Comparison of ENCODE assay signal across 1 cellular context in genomic region chr4:157994863-157995262, GRCh38.
TF ChIP-seq lines count a peak whose summit lies in the region.

No MANE protein-coding gene starts in this region.

TF ChIP-seq in HepG2, 621 proteins besides CTCF, POLR2A, EP300 and RAD21 (continued from another document and continues in another):
- TF ChIP-seq DBP (CRISPR knock-in tag; IDR thresholded peaks at IDR 0.05; ENCODE audit: not compliant biosample characterization) (no peak), ZSCAN30 (CRISPR knock-in tag; IDR thresholded peaks at IDR 0.05) (no peak), HNRNPK (IDR thresholded peaks at IDR 0.05; ENCODE audit: low read depth, low read length, poor library complexity, severe bottlenecking) (no peak), ZNF558 (CRISPR knock-in tag; IDR thresholded peaks at IDR 0.05; ENCODE audit: borderline replicate concordance) (no peak), ZNF605 (CRISPR knock-in tag; IDR thresholded peaks at IDR 0.05) (no peak), ZNF230 (CRISPR knock-in tag; IDR thresholded peaks at IDR 0.05) (no peak), ZNF17 (CRISPR knock-in tag; IDR thresholded peaks at IDR 0.05) (no peak), GFI1 (CRISPR knock-in tag; IDR thresholded peaks at IDR 0.05; ENCODE audit: borderline replicate concordance) (peak; percentile 88), KLF9 (CRISPR knock-in tag; IDR thresholded peaks at IDR 0.05; ENCODE audit: low read depth) (0 out of 2 replicates have a peak, but pooled peaks have one; percentile 63), CBX5 (CRISPR knock-in tag; IDR thresholded peaks at IDR 0.05; ENCODE audit: borderline replicate concordance) (no peak), PREB (CRISPR knock-in tag; IDR thresholded peaks at IDR 0.05) (no peak), ZNF367 (CRISPR knock-in tag; IDR thresholded peaks at IDR 0.05; ENCODE audit: borderline replicate concordance) (no peak), PRDM10 (CRISPR knock-in tag; IDR thresholded peaks at IDR 0.05; ENCODE audit: low read depth) (no peak), ZNF547 (CRISPR knock-in tag; IDR thresholded peaks at IDR 0.05) (no peak), MBNL3 (CRISPR knock-in tag; conservative IDR thresholded peaks at IDR 0.05) (no peak), MEIS2 (CRISPR knock-in tag; IDR thresholded peaks at IDR 0.05) (peak; percentile 75), IRX3 (CRISPR knock-in tag; IDR thresholded peaks at IDR 0.05; ENCODE audit: borderline replicate concordance, low read depth) (no peak), YY1 (IDR thresholded peaks at IDR 0.05; ENCODE audit: insufficient read depth, insufficient replicate concordance, low read depth, low read length) (peak; percentile 35), ZBTB42 (CRISPR knock-in tag; IDR thresholded peaks at IDR 0.05) (no peak), STAT6 (CRISPR knock-in tag; IDR thresholded peaks at IDR 0.05; ENCODE audit: borderline replicate concordance) (peak; percentile 46; the same call in 1 of the 2 replicates), ZNF879 (CRISPR knock-in tag; IDR thresholded peaks at IDR 0.05) (no peak), DNMT1 (CRISPR knock-in tag; IDR thresholded peaks at IDR 0.05) (no peak), AGO2 (optimal IDR thresholded peaks at IDR 0.05; ENCODE audit: low read depth, low read length) (no peak), TCF12 (IDR thresholded peaks at IDR 0.05) (no peak), TCF12 (CRISPR knock-in tag; IDR thresholded peaks at IDR 0.05) (peak; percentile 97), NFIB (CRISPR knock-in tag; IDR thresholded peaks at IDR 0.05; ENCODE audit: borderline replicate concordance) (no peak)
- TF ChIP-seq, protein P1, sequence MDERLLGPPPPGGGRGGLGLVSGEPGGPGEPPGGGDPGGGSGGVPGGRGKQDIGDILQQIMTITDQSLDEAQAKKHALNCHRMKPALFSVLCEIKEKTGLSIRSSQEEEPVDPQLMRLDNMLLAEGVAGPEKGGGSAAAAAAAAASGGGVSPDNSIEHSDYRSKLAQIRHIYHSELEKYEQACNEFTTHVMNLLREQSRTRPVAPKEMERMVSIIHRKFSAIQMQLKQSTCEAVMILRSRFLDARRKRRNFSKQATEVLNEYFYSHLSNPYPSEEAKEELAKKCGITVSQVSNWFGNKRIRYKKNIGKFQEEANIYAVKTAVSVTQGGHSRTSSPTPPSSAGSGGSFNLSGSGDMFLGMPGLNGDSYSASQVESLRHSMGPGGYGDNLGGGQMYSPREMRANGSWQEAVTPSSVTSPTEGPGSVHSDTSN (CRISPR knock-in tag; IDR thresholded peaks at IDR 0.05) = no peak
- TF ChIP-seq, protein P2, sequence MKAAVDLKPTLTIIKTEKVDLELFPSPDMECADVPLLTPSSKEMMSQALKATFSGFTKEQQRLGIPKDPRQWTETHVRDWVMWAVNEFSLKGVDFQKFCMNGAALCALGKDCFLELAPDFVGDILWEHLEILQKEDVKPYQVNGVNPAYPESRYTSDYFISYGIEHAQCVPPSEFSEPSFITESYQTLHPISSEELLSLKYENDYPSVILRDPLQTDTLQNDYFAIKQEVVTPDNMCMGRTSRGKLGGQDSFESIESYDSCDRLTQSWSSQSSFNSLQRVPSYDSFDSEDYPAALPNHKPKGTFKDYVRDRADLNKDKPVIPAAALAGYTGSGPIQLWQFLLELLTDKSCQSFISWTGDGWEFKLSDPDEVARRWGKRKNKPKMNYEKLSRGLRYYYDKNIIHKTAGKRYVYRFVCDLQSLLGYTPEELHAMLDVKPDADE (CRISPR knock-in tag; IDR thresholded peaks at IDR 0.05) = no peak
- TF ChIP-seq, protein P3, sequence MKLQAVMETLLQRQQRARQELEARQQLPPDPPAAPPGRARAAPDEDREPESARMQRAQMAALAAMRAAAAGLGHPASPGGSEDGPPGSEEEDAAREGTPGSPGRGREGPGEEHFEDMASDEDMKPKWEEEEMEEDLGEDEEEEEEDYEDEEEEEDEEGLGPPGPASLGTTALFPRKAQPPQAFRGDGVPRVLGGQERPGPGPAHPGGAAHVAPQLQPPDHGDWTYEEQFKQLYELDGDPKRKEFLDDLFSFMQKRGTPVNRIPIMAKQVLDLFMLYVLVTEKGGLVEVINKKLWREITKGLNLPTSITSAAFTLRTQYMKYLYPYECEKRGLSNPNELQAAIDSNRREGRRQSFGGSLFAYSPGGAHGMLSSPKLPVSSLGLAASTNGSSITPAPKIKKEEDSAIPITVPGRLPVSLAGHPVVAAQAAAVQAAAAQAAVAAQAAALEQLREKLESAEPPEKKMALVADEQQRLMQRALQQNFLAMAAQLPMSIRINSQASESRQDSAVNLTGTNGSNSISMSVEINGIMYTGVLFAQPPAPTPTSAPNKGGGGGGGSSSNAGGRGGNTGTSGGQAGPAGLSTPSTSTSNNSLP (IDR thresholded peaks at IDR 0.05; ENCODE audit: low read depth, low read length) = peak; percentile 91
- TF ChIP-seq, protein P4, sequence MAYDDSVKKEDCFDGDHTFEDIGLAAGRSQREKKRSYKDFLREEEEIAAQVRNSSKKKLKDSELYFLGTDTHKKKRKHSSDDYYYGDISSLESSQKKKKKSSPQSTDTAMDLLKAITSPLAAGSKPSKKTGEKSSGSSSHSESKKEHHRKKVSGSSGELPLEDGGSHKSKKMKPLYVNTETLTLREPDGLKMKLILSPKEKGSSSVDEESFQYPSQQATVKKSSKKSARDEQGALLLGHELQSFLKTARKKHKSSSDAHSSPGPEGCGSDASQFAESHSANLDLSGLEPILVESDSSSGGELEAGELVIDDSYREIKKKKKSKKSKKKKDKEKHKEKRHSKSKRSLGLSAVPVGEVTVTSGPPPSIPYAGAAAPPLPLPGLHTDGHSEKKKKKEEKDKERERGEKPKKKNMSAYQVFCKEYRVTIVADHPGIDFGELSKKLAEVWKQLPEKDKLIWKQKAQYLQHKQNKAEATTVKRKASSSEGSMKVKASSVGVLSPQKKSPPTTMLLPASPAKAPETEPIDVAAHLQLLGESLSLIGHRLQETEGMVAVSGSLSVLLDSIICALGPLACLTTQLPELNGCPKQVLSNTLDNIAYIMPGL (CRISPR knock-in tag; IDR thresholded peaks at IDR 0.05; ENCODE audit: borderline replicate concordance in 1 of 2, low read depth in 1 of 2) = peak in 1 of 2 experiments; percentile 40; a peak in 1 of 4 replicates
- TF ChIP-seq, protein P5, sequence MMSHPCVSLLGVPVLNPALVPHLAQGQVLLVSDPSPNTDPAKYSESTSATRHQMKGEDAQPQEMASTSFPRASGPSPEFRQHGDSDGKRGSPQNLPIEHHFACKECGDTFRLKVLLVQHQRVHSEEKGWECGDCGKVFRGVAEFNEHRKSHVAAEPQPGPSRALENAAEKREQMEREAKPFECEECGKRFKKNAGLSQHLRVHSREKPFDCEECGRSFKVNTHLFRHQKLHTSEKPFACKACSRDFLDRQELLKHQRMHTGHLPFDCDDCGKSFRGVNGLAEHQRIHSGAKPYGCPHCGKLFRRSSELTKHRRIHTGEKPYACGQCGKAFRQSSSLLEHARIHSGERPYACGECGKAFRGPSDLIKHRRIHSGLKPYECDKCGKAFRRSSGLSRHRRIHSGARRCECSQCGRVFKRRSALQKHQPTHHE (CRISPR knock-in tag; IDR thresholded peaks at IDR 0.05; ENCODE audit: borderline replicate concordance) = no peak
- TF ChIP-seq, protein P6, sequence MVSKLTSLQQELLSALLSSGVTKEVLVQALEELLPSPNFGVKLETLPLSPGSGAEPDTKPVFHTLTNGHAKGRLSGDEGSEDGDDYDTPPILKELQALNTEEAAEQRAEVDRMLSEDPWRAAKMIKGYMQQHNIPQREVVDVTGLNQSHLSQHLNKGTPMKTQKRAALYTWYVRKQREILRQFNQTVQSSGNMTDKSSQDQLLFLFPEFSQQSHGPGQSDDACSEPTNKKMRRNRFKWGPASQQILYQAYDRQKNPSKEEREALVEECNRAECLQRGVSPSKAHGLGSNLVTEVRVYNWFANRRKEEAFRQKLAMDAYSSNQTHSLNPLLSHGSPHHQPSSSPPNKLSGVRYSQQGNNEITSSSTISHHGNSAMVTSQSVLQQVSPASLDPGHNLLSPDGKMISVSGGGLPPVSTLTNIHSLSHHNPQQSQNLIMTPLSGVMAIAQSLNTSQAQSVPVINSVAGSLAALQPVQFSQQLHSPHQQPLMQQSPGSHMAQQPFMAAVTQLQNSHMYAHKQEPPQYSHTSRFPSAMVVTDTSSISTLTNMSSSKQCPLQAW (CRISPR knock-in tag; IDR thresholded peaks at IDR 0.05) = peak; percentile 69; the same call in 1 of the 2 replicates
- TF ChIP-seq, protein P7, sequence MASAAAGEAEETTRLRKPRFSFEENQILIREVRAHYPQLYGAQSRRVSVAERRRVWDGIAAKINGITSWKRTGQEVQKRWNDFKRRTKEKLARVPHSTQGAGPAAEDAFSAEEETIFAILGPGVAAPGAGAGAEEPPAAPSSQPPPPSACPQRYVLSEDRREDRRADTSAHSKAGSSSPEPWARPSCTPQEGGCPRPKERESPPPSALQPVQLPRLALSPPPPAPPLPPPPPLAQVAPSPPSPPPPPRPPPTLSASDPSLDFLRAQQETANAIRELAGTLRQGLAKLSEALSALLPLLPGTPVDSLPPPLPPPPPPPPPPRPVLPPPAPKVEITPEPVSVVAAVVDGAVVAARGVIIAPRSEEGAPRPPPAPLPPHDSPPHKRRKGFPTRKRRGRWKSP (CRISPR knock-in tag; IDR thresholded peaks at IDR 0.05) = peak; percentile 47; the same call in 1 of the 2 replicates
- TF ChIP-seq, protein P8, sequence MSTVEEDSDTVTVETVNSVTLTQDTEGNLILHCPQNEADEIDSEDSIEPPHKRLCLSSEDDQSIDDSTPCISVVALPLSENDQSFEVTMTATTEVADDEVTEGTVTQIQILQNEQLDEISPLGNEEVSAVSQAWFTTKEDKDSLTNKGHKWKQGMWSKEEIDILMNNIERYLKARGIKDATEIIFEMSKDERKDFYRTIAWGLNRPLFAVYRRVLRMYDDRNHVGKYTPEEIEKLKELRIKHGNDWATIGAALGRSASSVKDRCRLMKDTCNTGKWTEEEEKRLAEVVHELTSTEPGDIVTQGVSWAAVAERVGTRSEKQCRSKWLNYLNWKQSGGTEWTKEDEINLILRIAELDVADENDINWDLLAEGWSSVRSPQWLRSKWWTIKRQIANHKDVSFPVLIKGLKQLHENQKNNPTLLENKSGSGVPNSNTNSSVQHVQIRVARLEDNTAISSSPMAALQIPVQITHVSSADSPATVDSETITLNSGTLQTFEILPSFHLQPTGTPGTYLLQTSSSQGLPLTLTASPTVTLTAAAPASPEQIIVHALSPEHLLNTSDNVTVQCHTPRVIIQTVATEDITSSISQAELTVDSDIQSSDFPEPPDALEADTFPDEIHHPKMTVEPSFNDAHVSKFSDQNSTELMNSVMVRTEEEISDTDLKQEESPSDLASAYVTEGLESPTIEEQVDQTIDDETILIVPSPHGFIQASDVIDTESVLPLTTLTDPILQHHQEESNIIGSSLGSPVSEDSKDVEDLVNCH (CRISPR knock-in tag; IDR thresholded peaks at IDR 0.05) = no peak
